Comparison of ENCODE assay signal across 24 cellular contexts in genomic region chr14:104373055-104373854, GRCh38.
DNase-seq lines count a peak whose midpoint lies in the region; ATAC-seq and TF ChIP-seq lines count a peak whose summit lies in the region.
"Had no signal": no experiment of that assay in that cellular context is flagged by ENCODE, and none has a peak within 500 bp of the region (broad histone marks: within the 10 kb centered on the region; RNA-seq: fewer than 3 reads in every experiment).

No MANE protein-coding gene starts in this region.

- H3K4me1 ChIP-seq in spleen (peaks cover 0 to 4% (median 0%) of the 10 kb centered on the region in 6 donors), ascending aorta (no peaks in the 10 kb centered on the region)
- H3K4me1 ChIP-seq: Peyer's patch, stomach, tibial nerve had no signal

- TF ChIP-seq CTCF in spleen (IDR thresholded peaks at IDR 0.05 in 8 of 11, conservative IDR thresholded peaks at IDR 0.05 in 3 of 11) (no peak), ascending aorta (IDR thresholded peaks at IDR 0.05) (no peak)

- ATAC-seq in stimulated activated naive CD8-positive, alpha-beta T cell treated with anti-CD3 and anti-CD28 coated beads, Interleukin-15, amount 100 ng/mL, for 72 hours: peak; percentile 31
- ATAC-seq in stimulated activated naive CD8-positive, alpha-beta T cell treated with anti-CD3 and anti-CD28 coated beads, Interleukin-15, Interleukin-2, amounts not matched to agents 100 U/mL and 50 U/mL, for 24 hours: no peak
- ATAC-seq in T-helper 17 cell: no peak
- ATAC-seq in HG03378 (IDR thresholded peaks at IDR 0.05; ENCODE audit: unreplicated experiment): no peak
- ATAC-seq: HCT116, SK-N-SH treated with all-trans-retinoic acid at 6 μM for 48 hours had no signal

- H3K9me3 Mint-ChIP-seq in stimulated activated naive CD8-positive, alpha-beta T cell treated with anti-CD3 and anti-CD28 coated beads, Interleukin-15, amount 100 ng/mL, for 72 hours: no peaks in the 10 kb centered on the region
- H3K9me3 Mint-ChIP-seq: activated T-helper 2 cell treated with anti-CD3 and anti-CD28 coated beads, Interferon-gamma antibody, Interleukin-2, Interleukin-4, amounts not matched to agents 10 μg/mL and 5 μg/mL and 100 μg/mL, durations not matched to agents 14 hours and 24 hours and 36 hours; CD4-positive, CD25-positive, alpha-beta regulatory T cell; T-helper 2 cell treated with Interferon-gamma antibody and Interleukin-4, amounts not matched to agents 5 μg/mL and 100 μg/mL, for 36 hours had no signal

- no peaks in the 10 kb centered on the region for H3K36me3 ChIP-seq in spleen
- no peaks in the 10 kb centered on the region for H3K36me3 ChIP-seq in ascending aorta
- H3K36me3 ChIP-seq: brain microvascular endothelial cell, Peyer's patch, stomach, tibial nerve, WERI-Rb-1 had no signal

- peaks cover 0 to 27% (median 0%) of the 10 kb centered on the region in 7 donors for H3K27me3 ChIP-seq in spleen (replicated peaks in 1 of 7)
- H3K27me3 ChIP-seq in ascending aorta: no peaks in the 10 kb centered on the region
- H3K27me3 ChIP-seq: brain microvascular endothelial cell, Peyer's patch, tibial nerve had no signal

- H3K27ac ChIP-seq in spleen (no peak overlapping the region), ascending aorta (no peak overlapping the region)
- H3K27ac ChIP-seq: brain microvascular endothelial cell, Peyer's patch, stomach, tibial nerve, WERI-Rb-1 had no signal

- 78 to 88% (median 84%) methylated on average over 25 to 26 of the region's 26 CpGs for WGBS in spleen, 5 donors

- intact Hi-C loops in spleen (cut with DNase I; ENCODE audit: low total_unique reads) (no loop called here), ascending aorta (cut with DNase I) (no loop called here)

- H3K27ac Mint-ChIP-seq in stimulated activated naive CD8-positive, alpha-beta T cell treated with anti-CD3 and anti-CD28 coated beads, Interleukin-15, amount 100 ng/mL, for 72 hours: peak overlapping the region in 1 of 2 donors; percentile 61
- peak overlapping the region; percentile 9 for H3K27ac Mint-ChIP-seq in T-helper 17 cell
- H3K27ac Mint-ChIP-seq: activated T-helper 2 cell treated with anti-CD3 and anti-CD28 coated beads, Interferon-gamma antibody, Interleukin-2, Interleukin-4, amounts not matched to agents 10 μg/mL and 5 μg/mL and 100 μg/mL, durations not matched to agents 14 hours and 24 hours and 36 hours; naive B cell; T-helper 2 cell treated with Interferon-gamma antibody and Interleukin-4, amounts not matched to agents 5 μg/mL and 100 μg/mL, for 36 hours had no signal

- H3K4me1 Mint-ChIP-seq in stimulated activated naive CD8-positive, alpha-beta T cell treated with anti-CD3 and anti-CD28 coated beads, Interleukin-15, amount 100 ng/mL, for 72 hours: peaks cover 14% of the 10 kb centered on the region
- H3K4me1 Mint-ChIP-seq in T-helper 17 cell: peaks cover 12% of the 10 kb centered on the region

- H3K27me3 Mint-ChIP-seq in stimulated activated naive CD8-positive, alpha-beta T cell treated with anti-CD3 and anti-CD28 coated beads, Interleukin-15, amount 100 ng/mL, for 72 hours: no peaks in the 10 kb centered on the region
- peaks cover 9% of the 10 kb centered on the region for H3K27me3 Mint-ChIP-seq in T-helper 17 cell

- no peak for TF ChIP-seq POLR2A in spleen (IDR thresholded peaks at IDR 0.05)

- no peak for DNase-seq in stimulated activated naive CD8-positive, alpha-beta T cell treated with anti-CD3 and anti-CD28 coated beads, Interleukin-15, amount 100 ng/mL, for 72 hours
- no peak for DNase-seq in stimulated activated naive CD8-positive, alpha-beta T cell treated with anti-CD3 and anti-CD28 coated beads, Interleukin-15, Interleukin-2, amounts not matched to agents 100 U/mL and 50 U/mL, for 24 hours
- DNase-seq in NCI-H2081 treated with DMSO at 0.1 percent for 48 hours (lab: John Stamatoyannopoulos, UW) (peak; percentile 21), T-helper 17 cell (no peak), spleen (peak; percentile 59), ascending aorta (ENCODE audit: low spot score in 2 of 2) (no peak), hypothalamus (lab: John Stamatoyannopoulos, UW) (no peak)
- DNase-seq: activated CD8-positive, alpha-beta memory T cell treated with anti-CD3 and anti-CD28 coated beads, Interleukin-2, amount 50 U/mL, for 4 hours; brain microvascular endothelial cell; CD4-positive, CD25-positive, alpha-beta regulatory T cell; DMS53; KG1; mesenchymal stem cell; naive B cell; NCI-H2029 treated with DMSO at 0.1 percent for 48 hours; Peyer's patch; stomach; WERI-Rb-1 had no signal

- H3K36me3 Mint-ChIP-seq in T-helper 17 cell (ENCODE audit: low read depth): no peaks in the 10 kb centered on the region
- H3K36me3 Mint-ChIP-seq: CD4-positive, CD25-positive, alpha-beta regulatory T cell had no signal

- no peak overlapping the region for H3K4me3 Mint-ChIP-seq in stimulated activated naive CD8-positive, alpha-beta T cell treated with anti-CD3 and anti-CD28 coated beads, Interleukin-15, amount 100 ng/mL, for 72 hours
- no peak overlapping the region for H3K4me3 Mint-ChIP-seq in T-helper 17 cell
- H3K4me3 Mint-ChIP-seq: naive B cell; T-helper 2 cell treated with Interferon-gamma antibody and Interleukin-4, amounts not matched to agents 5 μg/mL and 100 μg/mL, for 36 hours had no signal

- H3K4me3 ChIP-seq in spleen (no peak overlapping the region), ascending aorta (no peak overlapping the region)
- H3K4me3 ChIP-seq: Peyer's patch, stomach, tibial nerve had no signal

- H3K9me3 ChIP-seq in T-helper 17 cell (ENCODE audit: control insufficient read depth, low read length, poor library complexity, severe bottlenecking) (no peaks in the 10 kb centered on the region), spleen (no peaks in the 10 kb centered on the region), ascending aorta (no peaks in the 10 kb centered on the region)
- H3K9me3 ChIP-seq: Peyer's patch, stomach had no signal

Comparison
In these comparisons a context has a peak if more than half of its experiments do, and no peak if none do; other contexts are left out.
1. DNase-seq: peak in NCI-H2081 treated with DMSO at 0.1 percent for 48 hours (single experiment) and spleen (single experiment); none in stimulated activated naive CD8-positive, alpha-beta T cell treated with anti-CD3 and anti-CD28 coated beads, Interleukin-15, amount 100 ng/mL, for 72 hours (0 of 2), stimulated activated naive CD8-positive, alpha-beta T cell treated with anti-CD3 and anti-CD28 coated beads, Interleukin-15, Interleukin-2, amounts not matched to agents 100 U/mL and 50 U/mL, for 24 hours (single experiment), T-helper 17 cell (0 of 3), ascending aorta (0 of 2) and hypothalamus (0 of 51).